21 cellular contexts compared by ENCODE assay signal in genomic region chr2:54528311-54528945, GRCh38.
A peak's percentile ranks its signal among the peaks of the same experiment; 100 is the strongest.
DNase-seq lines count a peak whose midpoint lies in the region; ATAC-seq and TF ChIP-seq lines count a peak whose summit lies in the region.
"Had no signal": no experiment of that assay in that cellular context is flagged by ENCODE, and none has a peak within 500 bp of the region (broad histone marks: within the 10 kb centered on the region; RNA-seq: fewer than 3 reads in every experiment).

No MANE protein-coding gene starts in this region.

- H3K27me3 Mint-ChIP-seq in MCF 10A (ENCODE audit: insufficient read depth, unreplicated experiment): no peaks in the 10 kb centered on the region
- no peaks in the 10 kb centered on the region for H3K27me3 Mint-ChIP-seq in stimulated activated memory B cell treated with anti-CD40 and anti-IgM and Interleukin-4, amounts not matched to agents 10 μg/mL and 1 μg/mL and 100 μg/mL, for 72 hours
- H3K27me3 Mint-ChIP-seq in activated CD4-positive, alpha-beta T cell treated with anti-CD3 and anti-CD28 coated beads, Interleukin-2, amount 10 ng/mL, durations not matched to agents 7 days and 5 days: no peaks in the 10 kb centered on the region
- no peaks in the 10 kb centered on the region for H3K27me3 Mint-ChIP-seq in activated CD8-positive, alpha-beta memory T cell treated with anti-CD3 and anti-CD28 coated beads, Interleukin-2, amount 10 ng/mL, durations not matched to agents 7 days and 5 days
- H3K27me3 Mint-ChIP-seq: CD4-positive, alpha-beta memory T cell had no signal

- H3K27ac Mint-ChIP-seq in MCF 10A (ENCODE audit: low read depth, unreplicated experiment): peak overlapping the region; percentile 6
- H3K27ac Mint-ChIP-seq in stimulated activated memory B cell treated with anti-CD40 and anti-IgM and Interleukin-4, amounts not matched to agents 10 μg/mL and 1 μg/mL and 100 μg/mL, for 72 hours: peak overlapping the region; percentile 4
- H3K27ac Mint-ChIP-seq in activated CD4-positive, alpha-beta T cell treated with anti-CD3 and anti-CD28 coated beads, Interleukin-2, amount 10 ng/mL, durations not matched to agents 7 days and 5 days: no peak overlapping the region
- no peak overlapping the region for H3K27ac Mint-ChIP-seq in activated CD8-positive, alpha-beta memory T cell treated with anti-CD3 and anti-CD28 coated beads, Interleukin-2, amount 10 ng/mL, durations not matched to agents 7 days and 5 days

- H3K36me3 ChIP-seq in mammary epithelial cell (ENCODE audit: insufficient read depth, low read length): peaks cover 5% of the 10 kb centered on the region

- dilution Hi-C loops in mammary epithelial cell (cut with HindIII; ENCODE audit: low sequenced_read_pairs): loop anchor here (5.0 kb wide), 1 partner anchor 34 kb away; no protein-coding TSS in a partner anchor

- H3K4me3 ChIP-seq in mammary epithelial cell (replicated peaks in 1 of 3; ENCODE audit: insufficient read depth in 1 of 3, low read depth in 2 of 3, low read length in 3 of 3) (no peak overlapping the region), fibroblast of mammary gland (ENCODE audit: control insufficient read depth, low read depth, low read length) (no peak overlapping the region)
- H3K4me3 ChIP-seq: esophagus muscularis mucosa, GM12878, K562, skin epidermis, tibial artery had no signal

- no peaks in the 10 kb centered on the region for H4K20me1 ChIP-seq in mammary epithelial cell (ENCODE audit: insufficient read depth, low read length)

- WGBS in mammary epithelial cell (ENCODE audit: low coverage, missing lambda C conversion rate): 53% methylated on average over 1 of the region's 1 CpG

- H3K4me1 ChIP-seq in mammary epithelial cell (ENCODE audit: insufficient read depth, low read length): peaks cover 47% of the 10 kb centered on the region

- intact Hi-C loops in MCF 10A (cut with micrococcal nuclease) (no loop called here), mammary epithelial cell (cut with micrococcal nuclease) (no loop called here)

- no peak overlapping the region for H3K9ac ChIP-seq in mammary epithelial cell (ENCODE audit: insufficient read depth, low read length)

- BruUV-seq in MCF 10A (replicated peaks; lab: Mats Ljungman, UMichigan) (no TSS peak), mammary epithelial cell (replicated peaks; lab: Mats Ljungman, UMichigan) (no TSS peak)

- H3K9me3 ChIP-seq in mammary epithelial cell (replicated peaks; ENCODE audit: insufficient read depth, low read length): no peaks in the 10 kb centered on the region
- H3K9me3 ChIP-seq: esophagus muscularis mucosa, tibial artery had no signal

- CTCF ChIA-PET in MCF 10A (lab: Yijun Ruan, JAX): interaction anchor here (0.6 kb wide), 2 partner anchors 130 to 321 kb away, joined by 4 read pairs; no protein-coding TSS in a partner anchor
- CTCF ChIA-PET in mammary epithelial cell (lab: Charles Lee; ENCODE audit: low non-redundant PET): no interaction called here
- CTCF ChIA-PET in activated CD4-positive, alpha-beta T cell treated with anti-CD3 and anti-CD28 coated beads, Interleukin-2, amount 10 ng/mL, durations not matched to agents 7 days and 5 days (lab: Charles Lee): interaction anchor here (0.6 to 0.7 kb wide), 2 partner anchors 35 to 104 kb away, joined by 3 to 4 read pairs; no protein-coding TSS in a partner anchor
- CTCF ChIA-PET in activated CD8-positive, alpha-beta memory T cell treated with anti-CD3 and anti-CD28 coated beads, Interleukin-2, amount 10 ng/mL, durations not matched to agents 7 days and 5 days (lab: Charles Lee): no interaction called here

- POLR2A ChIA-PET in MCF 10A (lab: Yijun Ruan, JAX): interaction anchor here (0.8 to 12.8 kb wide), 2 partner anchors 32 to 56 kb away, joined by 3 to 249 read pairs; no protein-coding TSS in a partner anchor
- POLR2A ChIA-PET in activated CD4-positive, alpha-beta T cell treated with anti-CD3 and anti-CD28 coated beads, Interleukin-2, amount 10 ng/mL, durations not matched to agents 7 days and 5 days (lab: Charles Lee): no interaction called here

- in situ Hi-C loops in mammary epithelial cell (cut with MboI; ENCODE audit: low sequenced_read_pairs in 2 of 2): loop anchor here in 1 of 2 donors (10.0 kb wide), 1 partner anchor 176 kb away; no protein-coding TSS in a partner anchor

- no peak overlapping the region for H2AFZ ChIP-seq in mammary epithelial cell (ENCODE audit: low read depth, low read length)

- H3K4me3 Mint-ChIP-seq in MCF 10A (ENCODE audit: unreplicated experiment): no peak overlapping the region
- no peak overlapping the region for H3K4me3 Mint-ChIP-seq in stimulated activated memory B cell treated with anti-CD40 and anti-IgM and Interleukin-4, amounts not matched to agents 10 μg/mL and 1 μg/mL and 100 μg/mL, for 72 hours
- H3K4me3 Mint-ChIP-seq in activated CD4-positive, alpha-beta T cell treated with anti-CD3 and anti-CD28 coated beads, Interleukin-2, amount 10 ng/mL, durations not matched to agents 7 days and 5 days: no peak overlapping the region
- no peak overlapping the region for H3K4me3 Mint-ChIP-seq in activated CD8-positive, alpha-beta memory T cell treated with anti-CD3 and anti-CD28 coated beads, Interleukin-2, amount 10 ng/mL, durations not matched to agents 7 days and 5 days
- H3K4me3 Mint-ChIP-seq: CD4-positive, alpha-beta memory T cell had no signal

- no peaks in the 10 kb centered on the region for H3K9me3 Mint-ChIP-seq in MCF 10A (ENCODE audit: unreplicated experiment)
- H3K9me3 Mint-ChIP-seq in stimulated activated memory B cell treated with anti-CD40 and anti-IgM and Interleukin-4, amounts not matched to agents 10 μg/mL and 1 μg/mL and 100 μg/mL, for 72 hours: no peaks in the 10 kb centered on the region
- H3K9me3 Mint-ChIP-seq in activated CD4-positive, alpha-beta T cell treated with anti-CD3 and anti-CD28 coated beads, Interleukin-2, amount 10 ng/mL, durations not matched to agents 7 days and 5 days: no peaks in the 10 kb centered on the region
- H3K9me3 Mint-ChIP-seq in activated CD8-positive, alpha-beta memory T cell treated with anti-CD3 and anti-CD28 coated beads, Interleukin-2, amount 10 ng/mL, durations not matched to agents 7 days and 5 days (ENCODE audit: low read depth): no peaks in the 10 kb centered on the region
- H3K9me3 Mint-ChIP-seq: CD4-positive, alpha-beta memory T cell had no signal

- H3K4me1 Mint-ChIP-seq in MCF 10A (ENCODE audit: insufficient read depth, unreplicated experiment): peaks cover 31% of the 10 kb centered on the region
- H3K4me1 Mint-ChIP-seq in stimulated activated memory B cell treated with anti-CD40 and anti-IgM and Interleukin-4, amounts not matched to agents 10 μg/mL and 1 μg/mL and 100 μg/mL, for 72 hours: peaks cover 19% of the 10 kb centered on the region
- H3K4me1 Mint-ChIP-seq in activated CD4-positive, alpha-beta T cell treated with anti-CD3 and anti-CD28 coated beads, Interleukin-2, amount 10 ng/mL, durations not matched to agents 7 days and 5 days: peaks cover 20% of the 10 kb centered on the region
- peaks cover 17% of the 10 kb centered on the region for H3K4me1 Mint-ChIP-seq in activated CD8-positive, alpha-beta memory T cell treated with anti-CD3 and anti-CD28 coated beads, Interleukin-2, amount 10 ng/mL, durations not matched to agents 7 days and 5 days

- H3K27me3 ChIP-seq in mammary epithelial cell (ENCODE audit: insufficient read depth, low read length): no peaks in the 10 kb centered on the region
- H3K27me3 ChIP-seq: esophagus muscularis mucosa, tibial artery had no signal

- H3K79me2 ChIP-seq in mammary epithelial cell (ENCODE audit: insufficient read depth, low read length): peaks cover 19% of the 10 kb centered on the region

- ATAC-seq in stimulated activated memory B cell treated with anti-CD40 and anti-IgM and Interleukin-4, amounts not matched to agents 10 μg/mL and 1 μg/mL and 100 μg/mL, for 72 hours: no peak
- no peak for ATAC-seq in activated CD8-positive, alpha-beta memory T cell treated with anti-CD3 and anti-CD28 coated beads, Interleukin-2, amount 10 ng/mL, durations not matched to agents 7 days and 5 days
- ATAC-seq: activated CD4-positive, CD25-positive, alpha-beta regulatory T cell treated with anti-CD3 and anti-CD28 coated beads, Interleukin-2, amount 50 U/mL, for 24 hours; GM12878; K562 had no signal

- DNase-seq in MCF 10A (ENCODE audit: unreplicated experiment): no peak
- no peak for DNase-seq in mammary epithelial cell
- DNase-seq in NCI-H82 (lab: John Stamatoyannopoulos, UW): peak; percentile 68
- DNase-seq in fibroblast of mammary gland (ENCODE audit: low read depth): peak; percentile 40
- DNase-seq in hippocampal formation (lab: John Stamatoyannopoulos, UW): no peak
- no peak for DNase-seq in activated CD4-positive, alpha-beta T cell treated with anti-CD3 and anti-CD28 coated beads, Interleukin-2, amount 10 ng/mL, durations not matched to agents 7 days and 5 days
- no peak for DNase-seq in activated CD8-positive, alpha-beta memory T cell treated with anti-CD3 and anti-CD28 coated beads, Interleukin-2, amount 10 ng/mL, durations not matched to agents 7 days and 5 days
- DNase-seq: aorta; CD4-positive, alpha-beta memory T cell; head of caudate nucleus; NCI-H1417 treated with DMSO at 0.1 percent for 48 hours; NCI-H446 treated with DMSO at 0.1 percent for 48 hours; SHP77; tibial artery had no signal

- H3K36me3 Mint-ChIP-seq in MCF 10A (ENCODE audit: insufficient read depth, unreplicated experiment): no peaks in the 10 kb centered on the region
- no peaks in the 10 kb centered on the region for H3K36me3 Mint-ChIP-seq in stimulated activated memory B cell treated with anti-CD40 and anti-IgM and Interleukin-4, amounts not matched to agents 10 μg/mL and 1 μg/mL and 100 μg/mL, for 72 hours
- no peaks in the 10 kb centered on the region for H3K36me3 Mint-ChIP-seq in activated CD4-positive, alpha-beta T cell treated with anti-CD3 and anti-CD28 coated beads, Interleukin-2, amount 10 ng/mL, durations not matched to agents 7 days and 5 days (ENCODE audit: low read depth)
- H3K36me3 Mint-ChIP-seq in activated CD8-positive, alpha-beta memory T cell treated with anti-CD3 and anti-CD28 coated beads, Interleukin-2, amount 10 ng/mL, durations not matched to agents 7 days and 5 days: no peaks in the 10 kb centered on the region
- H3K36me3 Mint-ChIP-seq: CD4-positive, alpha-beta memory T cell had no signal

- no peak overlapping the region for H3K27ac ChIP-seq in mammary epithelial cell (ENCODE audit: insufficient read depth, low read depth, low read length)
- H3K27ac ChIP-seq: HL-60, skin epidermis, tibial artery had no signal

- no peak for TF ChIP-seq CTCF in MCF 10A (IDR thresholded peaks at IDR 0.05; ENCODE audit: unreplicated experiment)
- no peak for TF ChIP-seq CTCF in mammary epithelial cell (conservative IDR thresholded peaks at IDR 0.05 in 1 of 2, IDR thresholded peaks at IDR 0.05 in 1 of 2; ENCODE audit: extremely low read depth in 1 of 2, insufficient read depth in 1 of 2, low read depth in 1 of 2, low read length in 2 of 2)
- TF ChIP-seq CTCF in fibroblast of mammary gland (conservative IDR thresholded peaks at IDR 0.05; ENCODE audit: control insufficient read depth, insufficient read depth, low read depth, low read length): no peak

- no peak overlapping the region for H3K4me2 ChIP-seq in mammary epithelial cell (ENCODE audit: insufficient read depth, low read depth, low read length)

Comparison
In these comparisons a context has a peak if more than half of its experiments do, and no peak if none do; other contexts are left out.
1. CTCF ChIA-PET loops: an anchor here in MCF 10A (0.6 kb wide) and activated CD4-positive, alpha-beta T cell treated with anti-CD3 and anti-CD28 coated beads, Interleukin-2, amount 10 ng/mL, durations not matched to agents 7 days and 5 days (0.6 to 0.7 kb wide); none called in mammary epithelial cell and activated CD8-positive, alpha-beta memory T cell treated with anti-CD3 and anti-CD28 coated beads, Interleukin-2, amount 10 ng/mL, durations not matched to agents 7 days and 5 days.
2. DNase-seq: peak in NCI-H82 (single experiment) and fibroblast of mammary gland (single experiment); none in MCF 10A (single experiment), mammary epithelial cell (single experiment), hippocampal formation (0 of 2), activated CD4-positive, alpha-beta T cell treated with anti-CD3 and anti-CD28 coated beads, Interleukin-2, amount 10 ng/mL, durations not matched to agents 7 days and 5 days (single experiment) and activated CD8-positive, alpha-beta memory T cell treated with anti-CD3 and anti-CD28 coated beads, Interleukin-2, amount 10 ng/mL, durations not matched to agents 7 days and 5 days (single experiment).
3. H3K27ac Mint-ChIP-seq: peak in MCF 10A (single experiment) and stimulated activated memory B cell treated with anti-CD40 and anti-IgM and Interleukin-4, amounts not matched to agents 10 μg/mL and 1 μg/mL and 100 μg/mL, for 72 hours (single experiment); none in activated CD4-positive, alpha-beta T cell treated with anti-CD3 and anti-CD28 coated beads, Interleukin-2, amount 10 ng/mL, durations not matched to agents 7 days and 5 days (single experiment) and activated CD8-positive, alpha-beta memory T cell treated with anti-CD3 and anti-CD28 coated beads, Interleukin-2, amount 10 ng/mL, durations not matched to agents 7 days and 5 days (single experiment).